Comparison of ENCODE assay signal across 21 cellular contexts in the genomic region with DNA sequence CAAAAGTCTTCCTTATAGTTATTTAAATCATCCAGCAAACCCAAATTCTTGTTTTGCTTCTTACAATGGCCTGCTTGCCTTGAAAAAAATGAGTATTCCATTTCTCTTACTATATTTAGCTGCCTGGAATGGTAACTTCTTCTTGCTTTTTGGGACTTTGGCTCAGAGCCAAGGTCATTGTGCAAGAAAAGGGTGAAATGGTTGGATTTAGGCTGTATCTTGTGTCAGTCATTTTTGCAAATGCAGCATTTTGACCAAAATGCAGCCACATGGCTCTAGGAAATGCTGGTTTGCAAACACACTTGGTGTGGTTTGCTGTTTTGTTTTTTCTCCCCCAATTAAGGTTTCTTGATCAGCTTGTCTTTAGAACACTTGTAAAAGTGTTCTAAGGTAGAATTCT.
A peak's percentile ranks its signal among the peaks of the same experiment; 100 is the strongest.
DNase-seq lines count a peak whose midpoint lies in the region; FAIRE-seq and TF ChIP-seq lines count a peak whose summit lies in the region.
"Had no signal": no experiment of that assay in that cellular context is flagged by ENCODE, and none has a peak within 500 bp of the region (broad histone marks: within the 10 kb centered on the region; RNA-seq: fewer than 3 reads in every experiment).

No MANE protein-coding gene starts in this region.

- H3K36me3 ChIP-seq in adipocyte (ENCODE audit: control insufficient read depth, insufficient read depth, low read length, severe bottlenecking) (no peaks in the 10 kb centered on the region), keratinocyte (ENCODE audit: control insufficient read depth in 2 of 2, extremely low read depth in 1 of 2, insufficient read depth in 2 of 2, low read length in 2 of 2) (no peaks in the 10 kb centered on the region), stomach (no peaks in the 10 kb centered on the region)
- H3K36me3 ChIP-seq: BE2C, sigmoid colon had no signal

- intact Hi-C loops in stomach (cut with DNase I; ENCODE audit: low total_unique reads): no loop called here

- TF ChIP-seq POLR2A in stomach (IDR thresholded peaks at IDR 0.05): no peak

- H3K27ac ChIP-seq in keratinocyte (ENCODE audit: control insufficient read depth, insufficient read depth, low read length) (peak overlapping the region; percentile 76), stomach (peak overlapping the region; percentile 70 to 86 (median 73))
- H3K27ac ChIP-seq: sigmoid colon had no signal

- no peaks in the 10 kb centered on the region for H3K9me1 ChIP-seq in keratinocyte (ENCODE audit: control insufficient read depth, extremely low read depth, insufficient read depth, low read length)

- TF ChIP-seq EP300 in Ishikawa (IDR thresholded peaks at IDR 0.05; ENCODE audit: borderline replicate concordance) (no peak), stomach (IDR thresholded peaks at IDR 0.05) (no peak)

- H3K27me3 ChIP-seq in adipocyte (replicated peaks; ENCODE audit: control insufficient read depth, insufficient read depth, low read length) (no peaks in the 10 kb centered on the region), keratinocyte (ENCODE audit: control insufficient read depth, extremely low read depth, insufficient read depth, low read length) (no peaks in the 10 kb centered on the region), stomach (no peaks in the 10 kb centered on the region)
- H3K27me3 ChIP-seq: BE2C, sigmoid colon had no signal

- H2AFZ ChIP-seq in keratinocyte (ENCODE audit: control insufficient read depth, low read length): no peak overlapping the region

- TF ChIP-seq CTCF in keratinocyte (optimal IDR thresholded peaks at IDR 0.05 in 1 of 3, IDR thresholded peaks at IDR 0.05 in 1 of 3, conservative IDR thresholded peaks at IDR 0.05 in 1 of 3; ENCODE audit: extremely low read depth in 1 of 3, insufficient read depth in 2 of 3, low read length in 3 of 3) (no peak), stomach (IDR thresholded peaks at IDR 0.05) (no peak), foreskin fibroblast (IDR thresholded peaks at IDR 0.05; ENCODE audit: low read depth, low read length) (no peak)

- H4K20me1 ChIP-seq in keratinocyte (ENCODE audit: control insufficient read depth, extremely low read depth, insufficient read depth, low read length): no peaks in the 10 kb centered on the region

- DNase-seq in adipocyte (ENCODE audit: low read depth) (peak; percentile 35), keratinocyte (ENCODE audit: low read depth, low spot score) (no peak), stomach (no peak), NCI-H82 (lab: John Stamatoyannopoulos, UW) (no peak), foreskin fibroblast (no peak)
- no peak for DNase-seq in activated naive CD4-positive, alpha-beta T cell treated with anti-CD3 and anti-CD28 coated beads, Interleukin-2, amount 50 U/mL, for 16 hours
- DNase-seq: activated CD4-positive, CD25-positive, alpha-beta regulatory T cell treated with anti-CD3 and anti-CD28 coated beads, Interleukin-2, amount 50 U/mL, for 72 hours; activated naive CD8-positive, alpha-beta T cell treated with anti-CD3 and anti-CD28 coated beads for 36 hours; BE2C; cortex of kidney; H7; MM.1S; NCI-H1694; NCI-H2227 treated with DMSO at 0.1 percent for 48 hours; sigmoid colon; stimulated activated CD4-positive, alpha-beta T cell treated with anti-CD3 and anti-CD28 coated beads, Interleukin-1b, Interleukin-23, amount 100 ng/mL, for 48 hours; stimulated activated naive CD4-positive, alpha-beta T cell treated with Interleukin-2 at 50 U/mL for 16 hours; trophoblast cell had no signal

- H3K9me3 ChIP-seq in adipocyte (ENCODE audit: control insufficient read depth, low read length) (no peaks in the 10 kb centered on the region), keratinocyte (ENCODE audit: control insufficient read depth, low read depth, low read length) (no peaks in the 10 kb centered on the region), stomach (no peaks in the 10 kb centered on the region)
- H3K9me3 ChIP-seq: BE2C, sigmoid colon had no signal

- FAIRE-seq in keratinocyte (lab: Jason Lieb, UNC): peak; percentile 63
- FAIRE-seq: G401.6, GM19239 had no signal

- H3K4me2 ChIP-seq in keratinocyte (ENCODE audit: control insufficient read depth, extremely low read depth, insufficient read depth, low read depth, low read length): peak overlapping the region; percentile 27

- peak overlapping the region; percentile 62 for H3K4me3 ChIP-seq in adipocyte (ENCODE audit: low read length)
- H3K4me3 ChIP-seq in keratinocyte (ENCODE audit: control insufficient read depth in 2 of 3, extremely low read depth in 1 of 3, insufficient read depth in 2 of 3, low read depth in 1 of 3, low read length in 3 of 3): no peak overlapping the region
- H3K4me3 ChIP-seq in stomach: no peak overlapping the region
- H3K4me3 ChIP-seq in foreskin fibroblast (ENCODE audit: low read depth in 1 of 2, low read length in 2 of 2): no peak overlapping the region
- H3K4me3 ChIP-seq: sigmoid colon had no signal

- TF ChIP-seq RAD21 in Ishikawa (IDR thresholded peaks at IDR 0.05; ENCODE audit: low read depth): no peak

- dilution Hi-C loops in keratinocyte (cut with MboI; ENCODE audit: extremely low pct_ligation_motif_present, low sequenced_read_pairs): no loop called here

- peak overlapping the region; percentile 39 for H3K9ac ChIP-seq in adipocyte (ENCODE audit: low read length)
- H3K9ac ChIP-seq in keratinocyte (ENCODE audit: control insufficient read depth, extremely low read depth, insufficient read depth, low read length): no peak overlapping the region

- no peaks in the 10 kb centered on the region for H3K79me2 ChIP-seq in keratinocyte (ENCODE audit: control insufficient read depth, insufficient read depth, low read length)

- H3K4me1 ChIP-seq in adipocyte (ENCODE audit: control insufficient read depth, insufficient read depth, low read length): peaks cover 33% of the 10 kb centered on the region
- H3K4me1 ChIP-seq in keratinocyte (ENCODE audit: control insufficient read depth, extremely low read depth, insufficient read depth, low read length): peaks cover 32% of the 10 kb centered on the region
- H3K4me1 ChIP-seq in stomach: peaks cover 9 to 26% (median 12%) of the 10 kb centered on the region in 4 donors
- H3K4me1 ChIP-seq: BE2C, sigmoid colon had no signal

TF ChIP-seq in Ishikawa, 13 proteins besides CTCF, POLR2A, EP300 and RAD21:
- peak; percentile 56 for TF ChIP-seq NFIC (IDR thresholded peaks at IDR 0.05)
- no peak for TF ChIP-seq EGR1 (IDR thresholded peaks at IDR 0.05)
- TF ChIP-seq, protein P1, sequence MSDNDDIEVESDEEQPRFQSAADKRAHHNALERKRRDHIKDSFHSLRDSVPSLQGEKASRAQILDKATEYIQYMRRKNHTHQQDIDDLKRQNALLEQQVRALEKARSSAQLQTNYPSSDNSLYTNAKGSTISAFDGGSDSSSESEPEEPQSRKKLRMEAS (IDR thresholded peaks at IDR 0.05): no peak
- TF ChIP-seq CEBPB (IDR thresholded peaks at IDR 0.05): peak; percentile 68
- TF ChIP-seq, protein P2, sequence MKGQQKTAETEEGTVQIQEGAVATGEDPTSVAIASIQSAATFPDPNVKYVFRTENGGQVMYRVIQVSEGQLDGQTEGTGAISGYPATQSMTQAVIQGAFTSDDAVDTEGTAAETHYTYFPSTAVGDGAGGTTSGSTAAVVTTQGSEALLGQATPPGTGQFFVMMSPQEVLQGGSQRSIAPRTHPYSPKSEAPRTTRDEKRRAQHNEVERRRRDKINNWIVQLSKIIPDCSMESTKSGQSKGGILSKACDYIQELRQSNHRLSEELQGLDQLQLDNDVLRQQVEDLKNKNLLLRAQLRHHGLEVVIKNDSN (IDR thresholded peaks at IDR 0.05): no peak
